ENCODE assay signal across 16 cellular contexts in the genomic region with DNA sequence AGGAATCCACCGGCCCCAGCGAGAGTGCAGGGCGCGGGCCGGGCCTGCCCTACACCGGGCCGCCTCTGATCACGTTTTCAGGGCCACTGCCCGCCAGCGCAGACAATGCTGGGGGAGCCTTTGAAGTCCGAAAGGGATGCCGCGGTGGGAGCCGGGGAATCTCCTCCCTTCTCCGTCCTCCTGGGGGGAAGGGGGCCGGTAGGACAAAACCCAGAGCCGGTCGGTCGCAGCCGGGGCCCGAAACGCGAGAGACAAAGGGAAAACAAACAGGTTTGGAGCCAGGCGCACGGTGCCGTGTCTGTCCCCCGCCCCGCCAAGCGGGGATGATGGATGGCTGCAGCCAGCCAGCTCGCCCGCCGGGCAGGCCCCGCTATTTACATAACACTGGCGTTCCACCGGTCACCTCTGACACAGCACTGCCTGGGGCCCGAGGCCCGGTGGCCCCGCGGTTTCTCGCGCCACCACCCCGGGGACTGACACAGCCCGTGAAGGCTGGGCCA.
DNase-seq lines count a peak whose midpoint lies in the region; ATAC-seq and TF ChIP-seq lines count a peak whose summit lies in the region.
"Had no signal": no experiment of that assay in that cellular context is flagged by ENCODE, and none has a peak within 500 bp of the region (broad histone marks: within the 10 kb centered on the region; RNA-seq: fewer than 3 reads in every experiment).

No MANE protein-coding gene starts in this region.

- no peak overlapping the region for H3K4me3 Mint-ChIP-seq in endothelial cell (ENCODE audit: unreplicated experiment)
- no peak overlapping the region for H3K4me3 Mint-ChIP-seq in CD8-positive, alpha-beta T cell
- H3K4me3 Mint-ChIP-seq: CD4-positive, alpha-beta memory T cell had no signal

- H3K14ac ChIP-seq in IMR-90 (replicated peaks; ENCODE audit: low read depth, low read length) = no peak overlapping the region

- CTCF ChIA-PET in IMR-90 (lab: Yijun Ruan, JAX) = no interaction called here
- CTCF ChIA-PET in CD8-positive, alpha-beta T cell (lab: Charles Lee) = no interaction called here

- H3K79me2 ChIP-seq in ACC112 (ENCODE audit: control insufficient read depth, insufficient read depth, low read length, unreplicated experiment) = no peaks in the 10 kb centered on the region

- no peak overlapping the region for H4K5ac ChIP-seq in IMR-90 (ENCODE audit: low read depth, low read length)

- no peak overlapping the region for H3K4ac ChIP-seq in IMR-90 (ENCODE audit: low read depth, low read length)

- no peak overlapping the region for H3K23ac ChIP-seq in IMR-90 (ENCODE audit: low read depth, low read length)

- H2AK9ac ChIP-seq in IMR-90 (replicated peaks; ENCODE audit: low read depth, low read length, poor library complexity) = no peak overlapping the region

- peaks cover 14% of the 10 kb centered on the region for H3K27me3 Mint-ChIP-seq in endothelial cell (ENCODE audit: unreplicated experiment)
- no peaks in the 10 kb centered on the region for H3K27me3 Mint-ChIP-seq in CD8-positive, alpha-beta T cell (ENCODE audit: low read depth)
- H3K27me3 Mint-ChIP-seq: CD4-positive, alpha-beta memory T cell had no signal

- H3K36me3 Mint-ChIP-seq in endothelial cell (ENCODE audit: low read depth, unreplicated experiment) = no peaks in the 10 kb centered on the region
- H3K36me3 Mint-ChIP-seq in CD8-positive, alpha-beta T cell = no peaks in the 10 kb centered on the region
- H3K36me3 Mint-ChIP-seq: CD4-positive, alpha-beta memory T cell had no signal

- no peak overlapping the region for H2BK5ac ChIP-seq in IMR-90 (ENCODE audit: low read depth, low read length, poor library complexity, severe bottlenecking)

- no peak overlapping the region for H2BK20ac ChIP-seq in IMR-90 (ENCODE audit: low read depth, low read length)

- H3K9ac ChIP-seq in IMR-90 (ENCODE audit: low read depth, low read length) (no peak overlapping the region), mucosa of stomach (ENCODE audit: low read length) (peak overlapping the region; percentile 2)

- H3K9me3 ChIP-seq in IMR-90 (ENCODE audit: control insufficient read depth, insufficient read depth, low read length) = no peaks in the 10 kb centered on the region
- H3K9me3 ChIP-seq in mucosa of stomach (ENCODE audit: control insufficient read depth, low read length) = no peaks in the 10 kb centered on the region
- H3K9me3 ChIP-seq in BE2C = no peaks in the 10 kb centered on the region
- H3K9me3 ChIP-seq in CD8-positive, alpha-beta T cell (ENCODE audit: low read length) = no peaks in the 10 kb centered on the region
- no peaks in the 10 kb centered on the region for H3K9me3 ChIP-seq in Peyer's patch
- H3K9me3 ChIP-seq: A549, left ventricle myocardium inferior had no signal

- no peak overlapping the region for H3K27ac Mint-ChIP-seq in endothelial cell (ENCODE audit: unreplicated experiment)
- no peak overlapping the region for H3K27ac Mint-ChIP-seq in CD8-positive, alpha-beta T cell
- H3K27ac Mint-ChIP-seq: CD4-positive, alpha-beta memory T cell had no signal

- H4K8ac ChIP-seq in IMR-90 (ENCODE audit: low read depth in 2 of 2, low read length in 2 of 2) = no peak overlapping the region

- dilution Hi-C loops in IMR-90 (cut with HindIII; ENCODE audit: low sequenced_read_pairs, unreplicated experiment) = no loop called here

- in situ Hi-C loops in IMR-90 (cut with MboI; ENCODE audit: low sequenced_read_pairs) = no loop called here

- no peak for TF ChIP-seq CTCF in IMR-90 (conservative IDR thresholded peaks at IDR 0.05; ENCODE audit: low read depth, low read length)
- no peak for TF ChIP-seq CTCF in endothelial cell (IDR thresholded peaks at IDR 0.05; ENCODE audit: unreplicated experiment)
- TF ChIP-seq CTCF in BE2C (IDR thresholded peaks at IDR 0.05; ENCODE audit: low read depth, low read length) = no peak
- no peak for TF ChIP-seq CTCF in CD8-positive, alpha-beta T cell (IDR thresholded peaks at IDR 0.05)
- TF ChIP-seq CTCF in Peyer's patch (IDR thresholded peaks at IDR 0.05) = no peak

- H3K36me3 ChIP-seq in ACC112 (ENCODE audit: insufficient read depth, low read length) (no peaks in the 10 kb centered on the region), IMR-90 (ENCODE audit: control insufficient read depth, insufficient read depth, low read length) (no peaks in the 10 kb centered on the region), mucosa of stomach (ENCODE audit: control insufficient read depth, insufficient read depth, low read length) (no peaks in the 10 kb centered on the region), BE2C (no peaks in the 10 kb centered on the region), Peyer's patch (peaks cover 0 to 13% (median 0%) of the 10 kb centered on the region in 3 donors)
- H3K36me3 ChIP-seq in CD8-positive, alpha-beta T cell (ENCODE audit: insufficient read depth, low read length) = no peaks in the 10 kb centered on the region

- no peak overlapping the region for H3K27ac ChIP-seq in ACC112 (ENCODE audit: low read depth, low read length)
- H3K27ac ChIP-seq in IMR-90 (ENCODE audit: insufficient read depth, low read length) = no peak overlapping the region
- no peak overlapping the region for H3K27ac ChIP-seq in CD8-positive, alpha-beta T cell (ENCODE audit: low read depth, low read length)
- no peak overlapping the region for H3K27ac ChIP-seq in Peyer's patch
- H3K27ac ChIP-seq: A549, left ventricle myocardium inferior had no signal

- H2BK120ac ChIP-seq in IMR-90 (ENCODE audit: low read depth, low read length) = no peak overlapping the region

- H3K27me3 ChIP-seq in ACC112 (ENCODE audit: insufficient read depth, low read length) (peaks cover 70% of the 10 kb centered on the region), IMR-90 (ENCODE audit: control insufficient read depth, insufficient read depth, low read length) (peaks cover 84% of the 10 kb centered on the region), mucosa of stomach (ENCODE audit: control insufficient read depth, insufficient read depth, low read length) (no peaks in the 10 kb centered on the region), BE2C (no peaks in the 10 kb centered on the region), Peyer's patch (no peaks in the 10 kb centered on the region)
- H3K27me3 ChIP-seq in CD8-positive, alpha-beta T cell (ENCODE audit: insufficient read depth, low read length) = no peaks in the 10 kb centered on the region

- H3K9me3 Mint-ChIP-seq in endothelial cell (ENCODE audit: unreplicated experiment) = no peaks in the 10 kb centered on the region
- no peaks in the 10 kb centered on the region for H3K9me3 Mint-ChIP-seq in CD8-positive, alpha-beta T cell
- H3K9me3 Mint-ChIP-seq: CD4-positive, alpha-beta memory T cell had no signal

- no peak overlapping the region for H3K18ac ChIP-seq in IMR-90 (ENCODE audit: low read depth, low read length)

- 21% methylated on average over 26 of the region's 43 CpGs; no CpG with 5 or more reads in 1 of the 2 experiments for WGBS in IMR-90 (ENCODE audit: extremely low coverage in 2 of 2, insufficient read length in 1 of 2), 2 experiments

- H3K9me1 ChIP-seq in IMR-90 (ENCODE audit: insufficient read depth, low read length) = no peaks in the 10 kb centered on the region

- no peak overlapping the region for H3K56ac ChIP-seq in IMR-90 (ENCODE audit: extremely low read depth, insufficient read depth, low read length)

- H2AK5ac ChIP-seq in IMR-90 (ENCODE audit: low read depth, low read length) = no peak overlapping the region

- ATAC-seq in IMR-90 (ENCODE audit: low read depth) = peak; percentile 37; the same call in 1 of the 2 replicates
- ATAC-seq in CD8-positive, alpha-beta T cell = no peak
- ATAC-seq: A549 had no signal

- TF ChIP-seq POLR2A in IMR-90 (IDR thresholded peaks at IDR 0.05; ENCODE audit: low read depth, low read length) (no peak), Peyer's patch (IDR thresholded peaks at IDR 0.05) (no peak)

- DNase-seq in IMR-90 (no peak), endothelial cell (ENCODE audit: low spot score) (peak; percentile 32), BE2C (no peak), putamen (ENCODE audit: low spot score) (no peak), Peyer's patch (no peak)
- no peak for DNase-seq in CD8-positive, alpha-beta T cell
- DNase-seq: activated CD4-positive, alpha-beta T cell treated with anti-CD3 and anti-CD28 coated beads, Interleukin-2, amount 50 U/mL, for 1 hour; activated T-cell treated with anti-CD3 and anti-CD28 coated beads, Interleukin-2, amount 50 U/mL, for 48 hours; CD4-positive, alpha-beta memory T cell; cerebellar nuclear complex; head of caudate nucleus; left ventricle myocardium inferior; MV-4-11 had no signal

- peak overlapping the region; percentile 32; the same call in 1 of the 2 replicates for H3K4me3 ChIP-seq in ACC112 (ENCODE audit: low read depth, low read length)
- no peak overlapping the region for H3K4me3 ChIP-seq in IMR-90 (ENCODE audit: insufficient read depth, low read depth, low read length)
- no peak overlapping the region for H3K4me3 ChIP-seq in mucosa of stomach (ENCODE audit: low read length)
- H3K4me3 ChIP-seq in BE2C (ENCODE audit: low read depth, low read length) = no peak overlapping the region
- no peak overlapping the region for H3K4me3 ChIP-seq in CD8-positive, alpha-beta T cell (ENCODE audit: low read depth, low read length)
- no peak overlapping the region for H3K4me3 ChIP-seq in Peyer's patch
- H3K4me3 ChIP-seq: A549, left ventricle myocardium inferior had no signal

- intact Hi-C loops in IMR-90 (cut with micrococcal nuclease) = no loop called here
- intact Hi-C loops in CD8-positive, alpha-beta T cell (cut with DNase I, micrococcal nuclease) = no loop called here

- H2BK15ac ChIP-seq in IMR-90 (ENCODE audit: low read depth, low read length) = no peak overlapping the region

- no peak overlapping the region for H4K91ac ChIP-seq in IMR-90 (ENCODE audit: insufficient read depth, low read depth, low read length)

- no TSS peak for BruUV-seq in IMR-90 (replicated peaks; lab: Mats Ljungman, UMichigan)

- H4K20me1 ChIP-seq in IMR-90 (ENCODE audit: insufficient read depth, low read length) = no peaks in the 10 kb centered on the region

- no peak for TF ChIP-seq RAD21 in IMR-90 (IDR thresholded peaks at IDR 0.05; ENCODE audit: low read length)

- POLR2A ChIA-PET in IMR-90 (lab: Charles Lee; ENCODE audit: unreplicated experiment) = no interaction called here
- POLR2A ChIA-PET in CD8-positive, alpha-beta T cell (lab: Charles Lee) = no interaction called here

- H3K4me1 Mint-ChIP-seq in endothelial cell (ENCODE audit: unreplicated experiment) = peaks cover 7% of the 10 kb centered on the region
- no peaks in the 10 kb centered on the region for H3K4me1 Mint-ChIP-seq in CD8-positive, alpha-beta T cell (ENCODE audit: low read depth)
- H3K4me1 Mint-ChIP-seq: CD4-positive, alpha-beta memory T cell had no signal

- H2AFZ ChIP-seq in ACC112 (ENCODE audit: low read length, unreplicated experiment) (peak overlapping the region; percentile 60), IMR-90 (replicated peaks; ENCODE audit: low read length, poor library complexity) (no peak overlapping the region)

- H3K4me1 ChIP-seq in ACC112 (ENCODE audit: control insufficient read depth, insufficient read depth, low read length, unreplicated experiment) (no peaks in the 10 kb centered on the region), IMR-90 (ENCODE audit: control insufficient read depth, insufficient read depth, low read length) (no peaks in the 10 kb centered on the region; the same call in 1 of the 2 replicates), mucosa of stomach (ENCODE audit: control insufficient read depth, insufficient read depth, low read length) (peaks cover 38% of the 10 kb centered on the region), BE2C (peaks cover 3% of the 10 kb centered on the region), Peyer's patch (no peaks in the 10 kb centered on the region)
- H3K4me1 ChIP-seq in CD8-positive, alpha-beta T cell (ENCODE audit: insufficient read depth, low read length) = no peaks in the 10 kb centered on the region
- H3K4me1 ChIP-seq: A549 had no signal

- H3K4me2 ChIP-seq in IMR-90 (ENCODE audit: low read depth, low read length) = no peak overlapping the region
- H3K4me2 ChIP-seq: A549 had no signal

- H3K79me1 ChIP-seq in IMR-90 (ENCODE audit: low read depth in 1 of 2, low read length in 2 of 2) = no peaks in the 10 kb centered on the region
